ENCODE assay signal across 8 cellular contexts in genomic region chr19:42528354-42529247, GRCh38. TPM values are rescaled to one million over a fixed set of nuclear protein-coding genes. Genes with fewer than 3 reads are reported as not detected.
DNase-seq lines count a peak whose midpoint lies in the region; ATAC-seq, FAIRE-seq and TF ChIP-seq lines count a peak whose summit lies in the region.

Gene CEACAM1 (minus strand): TSS chr19:42528481. CDS start chr19:42528374, 107 bp downstream.

- H2BK5ac ChIP-seq in H1 (ENCODE audit: low read depth, low read length) (peak within 1 kb of the TSS; percentile 12; the same call in 1 of the 2 replicates), trophoblast cell (ENCODE audit: low read depth, low read length, poor library complexity) (no peak within 1 kb of the TSS)

- CTCF ChIA-PET in H1 (lab: Charles Lee; ENCODE audit: partially characterized antibody), result interaction anchor here (0.6 to 13.5 kb wide), 41 partner anchors 8 to 532 kb away, joined by 3 to 182 read pairs (median 9); partner anchors contain the start of gene CXCL17

- H3K18ac ChIP-seq in H1 (ENCODE audit: extremely low read depth, low read length), result peak within 1 kb of the TSS; percentile 78
- peak within 1 kb of the TSS; percentile 19 for H3K18ac ChIP-seq in trophoblast cell (ENCODE audit: low read length)

- no peak for TF ChIP-seq EP300 in H1 (IDR thresholded peaks at IDR 0.05; ENCODE audit: borderline replicate concordance in 1 of 2, low read depth in 2 of 2, low read length in 2 of 2)

- no peaks in the 10 kb centered on the region for H3K27me3 ChIP-seq in H1 (replicated peaks in 1 of 4; ENCODE audit: control insufficient read depth in 3 of 4, extremely low read depth in 1 of 4, insufficient read depth in 3 of 4, low read length in 3 of 4)
- H3K27me3 ChIP-seq in trophoblast cell (ENCODE audit: insufficient read depth, low read length), result no peaks in the 10 kb centered on the region

- peak within 1 kb of the TSS; percentile 77; the same call in 1 of the 2 replicates for H2BK15ac ChIP-seq in H1 (ENCODE audit: low read length)

- H2BK12ac ChIP-seq in H1 (ENCODE audit: low read depth, low read length) (peak within 1 kb of the TSS; percentile 97; the same call in 1 of the 2 replicates), trophoblast cell (ENCODE audit: low read length) (peak within 1 kb of the TSS; percentile 24)

- no peaks in the 10 kb centered on the region for H4K20me1 ChIP-seq in H1 (replicated peaks in 1 of 2; ENCODE audit: control insufficient read depth in 1 of 2, insufficient read depth in 2 of 2, low read length in 2 of 2)

- H3K79me1 ChIP-seq in H1 (ENCODE audit: low read depth, low read length) (no peaks in the 10 kb centered on the region), trophoblast cell (ENCODE audit: low read length) (peaks cover 10% of the 10 kb centered on the region)

- no peaks in the 10 kb centered on the region for H3K79me2 ChIP-seq in H1 (ENCODE audit: control insufficient read depth in 1 of 2, insufficient read depth in 2 of 2, low read length in 2 of 2)
- no peaks in the 10 kb centered on the region for H3K79me2 ChIP-seq in trophoblast cell (ENCODE audit: control insufficient read depth, insufficient read depth, low read length, poor library complexity)

- TF ChIP-seq CTCF in H1 (IDR thresholded peaks at IDR 0.05; ENCODE audit: control extremely low read depth in 1 of 3, insufficient read depth in 1 of 3, low read depth in 1 of 3, low read length in 3 of 3), result no peak

- H3K14ac ChIP-seq in H1 (ENCODE audit: insufficient read length) (peak within 1 kb of the TSS; percentile 20), trophoblast cell (ENCODE audit: low read length) (peak within 1 kb of the TSS; percentile 69)

- H3K56ac ChIP-seq in H1 (replicated peaks; ENCODE audit: insufficient read length, low read depth, low read length), result peak within 1 kb of the TSS; percentile 14

- TF ChIP-seq RAD21 in H1 (IDR thresholded peaks at IDR 0.05 in 1 of 2, conservative IDR thresholded peaks at IDR 0.05 in 1 of 2; ENCODE audit: low read depth in 2 of 2, low read length in 2 of 2), result no peak

- no peak for TF ChIP-seq POLR2A in H54 (IDR thresholded peaks at IDR 0.05; ENCODE audit: low read depth, low read length)
- no peak for TF ChIP-seq POLR2A in H1 (IDR thresholded peaks at IDR 0.05; ENCODE audit: control extremely low read depth in 1 of 2, low read depth in 2 of 2, low read length in 2 of 2)

- H3K36me3 ChIP-seq in H1 (ENCODE audit: control insufficient read depth in 2 of 4, insufficient read depth in 4 of 4, low read length in 3 of 4), result no peaks in the 10 kb centered on the region
- H3K36me3 ChIP-seq in trophoblast cell (ENCODE audit: control insufficient read depth in 1 of 2, insufficient read depth in 2 of 2, low read length in 2 of 2), result no peaks in the 10 kb centered on the region

- no peak within 1 kb of the TSS for H3K27ac ChIP-seq in H1 (ENCODE audit: low read depth, low read length)
- peak within 1 kb of the TSS; percentile 10 for H3K27ac ChIP-seq in trophoblast cell (ENCODE audit: low read depth, low read length)

- DNase-seq in AG08396 (ENCODE audit: low spot score) (peak; percentile 3), H54 (ENCODE audit: insufficient read length, low spot score) (peak; percentile 40), H1 (ENCODE audit: low read depth in 1 of 2, low spot score in 2 of 2) (peak in 1 of 2 experiments; percentile 43), trophoblast cell (peak; percentile 49 to 68)

- H2BK20ac ChIP-seq in H1 (ENCODE audit: low read length), result peak within 1 kb of the TSS; percentile 98

- POLR2A ChIA-PET in H1 (lab: Charles Lee; ENCODE audit: partially characterized antibody), result interaction anchor here (0.7 to 1.4 kb wide), 5 partner anchors 9 to 80 kb away, joined by 3 to 4 read pairs (median 3); no protein-coding TSS in a partner anchor

- H4K91ac ChIP-seq in H1 (replicated peaks; ENCODE audit: insufficient read length, low read length), result peak within 1 kb of the TSS; percentile 99
- H4K91ac ChIP-seq in trophoblast cell (ENCODE audit: low read depth, low read length), result peak within 1 kb of the TSS; percentile 88

- H3K23me2 ChIP-seq in H1 (ENCODE audit: low read depth, low read length), result no peaks in the 10 kb centered on the region

- no peak within 1 kb of the TSS for H3K4me3 ChIP-seq in H1 (ENCODE audit: extremely low read depth in 1 of 4, insufficient read depth in 2 of 4, low read depth in 3 of 4, low read length in 4 of 4)
- H3K4me3 ChIP-seq in trophoblast cell (ENCODE audit: low read depth, low read length), result no peak within 1 kb of the TSS

- H3K4ac ChIP-seq in H1 (replicated peaks; ENCODE audit: insufficient read length, low read depth, low read length) (peak within 1 kb of the TSS; percentile 94), trophoblast cell (ENCODE audit: low read depth, low read length) (no peak within 1 kb of the TSS)

- H2AFZ ChIP-seq in H1 (ENCODE audit: low read length) (no peak within 1 kb of the TSS), trophoblast cell (ENCODE audit: insufficient read depth, low read length, poor library complexity) (peak within 1 kb of the TSS; percentile 42)

- peak within 1 kb of the TSS; percentile 75 for H2BK120ac ChIP-seq in H1 (replicated peaks; ENCODE audit: low read depth, low read length)
- peak within 1 kb of the TSS; percentile 35 for H2BK120ac ChIP-seq in trophoblast cell (ENCODE audit: insufficient read depth, low read length, poor library complexity)

- H4K8ac ChIP-seq in H1 (ENCODE audit: extremely low read depth, insufficient read depth, low read length) (peak within 1 kb of the TSS; percentile 47), trophoblast cell (ENCODE audit: low read depth, low read length) (peak within 1 kb of the TSS; percentile 49)

- peaks cover 0 to 11% (median 7%) of the 10 kb centered on the region in 4 experiments; a peak in 5 of 7 replicates for H3K4me1 ChIP-seq in H1 (replicated peaks in 1 of 4; ENCODE audit: control insufficient read depth in 3 of 4, insufficient read depth in 4 of 4, low read length in 3 of 4)
- peaks cover 11 to 12% of the 10 kb centered on the region in 2 experiments for H3K4me1 ChIP-seq in trophoblast cell (ENCODE audit: control insufficient read depth in 1 of 2, insufficient read depth in 2 of 2, low read length in 2 of 2)

- H3K9ac ChIP-seq in H1 (replicated peaks in 1 of 4; ENCODE audit: extremely low read depth in 1 of 4, low read depth in 3 of 4, low read length in 3 of 4), result no peak within 1 kb of the TSS
- no peak within 1 kb of the TSS for H3K9ac ChIP-seq in trophoblast cell (ENCODE audit: low read length)

- peak within 1 kb of the TSS; percentile 64 for H4K5ac ChIP-seq in H1 (ENCODE audit: insufficient read length, low read depth, low read length)

- H3K9me3 ChIP-seq in H1 (ENCODE audit: insufficient read depth in 2 of 2, low read depth in 1 of 2, low read length in 1 of 2) (no peaks in the 10 kb centered on the region), trophoblast cell (ENCODE audit: insufficient read depth, low read depth, low read length) (peaks cover 4% of the 10 kb centered on the region)

- H4K12ac ChIP-seq in trophoblast cell (ENCODE audit: low read depth, low read length), result peak within 1 kb of the TSS; percentile 38

- peak; percentile 71 for ATAC-seq in activated CD4-positive, CD25-positive, alpha-beta regulatory T cell treated with anti-CD3 and anti-CD28 coated beads, Interleukin-2, amount 50 U/mL, for 24 hours
- ATAC-seq in HG02884 (IDR thresholded peaks at IDR 0.05; ENCODE audit: unreplicated experiment) (no peak), GM21515 (IDR thresholded peaks at IDR 0.05; ENCODE audit: unreplicated experiment) (no peak), HG02852 (IDR thresholded peaks at IDR 0.05; ENCODE audit: unreplicated experiment) (no peak)

- 85% methylated on average over 7 of the region's 7 CpGs; no CpG with 5 or more reads in 1 of the 2 experiments for WGBS in H1 (ENCODE audit: extremely low coverage in 1 of 2, insufficient coverage in 1 of 2, insufficient read length in 1 of 2, insufficient replicate concordance in 2 of 2, low coverage in 1 of 2, low lambda C conversion rate in 2 of 2, missing lambda C conversion rate in 1 of 2), 2 experiments
- WGBS in trophoblast cell (ENCODE audit: extremely low coverage, insufficient coverage, insufficient read length), result no CpG with 5 or more reads among the region's 7 CpGs

- no peak within 1 kb of the TSS; a peak in 1 of 4 replicates for H3K4me2 ChIP-seq in H1 (ENCODE audit: insufficient read depth in 1 of 2, low read depth in 2 of 2, low read length in 2 of 2)
- H3K4me2 ChIP-seq in trophoblast cell (ENCODE audit: low read length), result no peak within 1 kb of the TSS

- H2AK5ac ChIP-seq in H1 (ENCODE audit: low read depth, low read length) (no peak within 1 kb of the TSS), trophoblast cell (ENCODE audit: low read length) (peak within 1 kb of the TSS; percentile 80)

- H3K23ac ChIP-seq in H1 (ENCODE audit: insufficient read length), result no peak within 1 kb of the TSS
- no peak within 1 kb of the TSS for H3K23ac ChIP-seq in trophoblast cell (ENCODE audit: low read length)

- FAIRE-seq in H54 (lab: Jason Lieb, UNC) (no peak), H1 (lab: Jason Lieb, UNC) (no peak)

TF ChIP-seq in H1, 55 proteins besides CTCF, POLR2A, EP300 and RAD21 (continues in another document):
- TF ChIP-seq SP4 (IDR thresholded peaks at IDR 0.05; ENCODE audit: low read length) (no peak), POLR2AphosphoS5 (IDR thresholded peaks at IDR 0.05; ENCODE audit: low read depth, low read length) (no peak), KDM1A (IDR thresholded peaks at IDR 0.05; ENCODE audit: borderline replicate concordance, low read length) (no peak), NRF1 (IDR thresholded peaks at IDR 0.05; ENCODE audit: low read depth, low read length) (no peak), CTBP2 (IDR thresholded peaks at IDR 0.05; ENCODE audit: borderline replicate concordance, insufficient read depth, insufficient read length, low read length) (no peak), EZH2 (IDR thresholded peaks at IDR 0.05; ENCODE audit: low read depth, low read length, severe bottlenecking) (no peak), YY1 (IDR thresholded peaks at IDR 0.05; ENCODE audit: low read depth, low read length) (no peak), RNF2 (IDR thresholded peaks at IDR 0.05; ENCODE audit: borderline replicate concordance, low read depth, low read length, missing control alignments, poor library complexity, severe bottlenecking) (no peak), SIX5 (IDR thresholded peaks at IDR 0.05; ENCODE audit: low read depth, low read length) (no peak), GABPA (IDR thresholded peaks at IDR 0.05; ENCODE audit: borderline replicate concordance, insufficient read depth, low read length) (no peak)

RNA-seq across cellular contexts. Expression of gene CEACAM1, which starts in this region (rescaled TPM):
- 1.8 and 2.0 TPM in 2 replicates for total RNA-seq in H1 (2021; fragmentation: NEBNext Ultra II Directional; extraction: Animal tissue kit (Norgen Biotek cat#: 25700))
- 2.0 and 3.6 TPM in 2 replicates for polyA plus RNA-seq in H1 (2011; rRNA removed)
- polyA plus RNA-seq in H1 (2011; cell fraction: cytosol; rRNA removed), result 3.3 TPM
- 4.8 TPM for polyA plus RNA-seq in H1 (2011; cell fraction: nucleus; rRNA removed)
- 1.4 to 4.3 TPM (median 1.9 TPM) in 4 replicates for polyA plus RNA-seq in H1 (2012, experiment 1 of 2)
- 0.51 TPM for polyA plus RNA-seq in H1 (2012, experiment 2 of 2)
- polyA plus RNA-seq in H1 (2013, experiment 1 of 2), result 3.7 TPM
- polyA plus RNA-seq in H1 (2013, experiment 2 of 2), result 3.3 TPM
- 2.5 and 5.5 TPM in 2 replicates for polyA minus RNA-seq in H1 (2011; rRNA and poly(A)+ RNA removed)
- polyA minus RNA-seq in H1 (2011; cell fraction: cytosol; rRNA and poly(A)+ RNA removed), result 2.0 TPM
- polyA minus RNA-seq in H1 (2011; cell fraction: nucleus; rRNA and poly(A)+ RNA removed), result 2.4 TPM
- polyA plus RNA-seq in trophoblast cell (2013), result 19.0 and 21.0 TPM in 2 replicates

Comparison
In these comparisons a context has a peak if more than half of its experiments do, and no peak if none do; other contexts are left out.
1. ATAC-seq: peak in activated CD4-positive, CD25-positive, alpha-beta regulatory T cell treated with anti-CD3 and anti-CD28 coated beads, Interleukin-2, amount 50 U/mL, for 24 hours (2 of 2); none in HG02884 (single experiment), GM21515 (single experiment) and HG02852 (single experiment).